8 cellular contexts compared by ENCODE assay signal in genomic region chr19:58097783-58098681, GRCh38. TPM values are rescaled to one million over a fixed set of nuclear protein-coding genes. Genes with fewer than 3 reads are reported as not detected.
A peak's percentile ranks its signal among the peaks of the same experiment; 100 is the strongest.
DNase-seq lines count a peak whose midpoint lies in the region; ATAC-seq, FAIRE-seq and TF ChIP-seq lines count a peak whose summit lies in the region.

A gene with protein sequence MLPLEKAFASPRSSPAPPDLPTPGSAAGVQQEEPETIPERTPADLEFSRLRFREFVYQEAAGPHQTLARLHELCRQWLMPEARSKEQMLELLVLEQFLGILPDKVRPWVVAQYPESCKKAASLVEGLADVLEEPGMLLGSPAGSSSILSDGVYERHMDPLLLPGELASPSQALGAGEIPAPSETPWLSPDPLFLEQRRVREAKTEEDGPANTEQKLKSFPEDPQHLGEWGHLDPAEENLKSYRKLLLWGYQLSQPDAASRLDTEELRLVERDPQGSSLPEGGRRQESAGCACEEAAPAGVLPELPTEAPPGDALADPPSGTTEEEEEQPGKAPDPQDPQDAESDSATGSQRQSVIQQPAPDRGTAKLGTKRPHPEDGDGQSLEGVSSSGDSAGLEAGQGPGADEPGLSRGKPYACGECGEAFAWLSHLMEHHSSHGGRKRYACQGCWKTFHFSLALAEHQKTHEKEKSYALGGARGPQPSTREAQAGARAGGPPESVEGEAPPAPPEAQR (minus strand): TSS chr19:58098231. CDS start chr19:58090267, 7,964 bp downstream.

- no peak within 1 kb of the TSS for H3K23ac ChIP-seq in H1 (ENCODE audit: insufficient read length)

- H2BK12ac ChIP-seq in H1 (ENCODE audit: low read depth, low read length): peak within 1 kb of the TSS; percentile 99; the same call in 1 of the 2 replicates

- CTCF ChIA-PET in H1 (lab: Charles Lee; ENCODE audit: partially characterized antibody): interaction anchor here (0.8 to 2.1 kb wide), 5 partner anchors 22 to 75 kb away, joined by 3 to 7 read pairs (median 4); partner anchors contain the start of gene ZNF329

- peak within 1 kb of the TSS; percentile 95 to 100 (median 98) for H3K9ac ChIP-seq in H1 (replicated peaks in 1 of 4; ENCODE audit: extremely low read depth in 1 of 4, low read depth in 3 of 4, low read length in 3 of 4)

- peak within 1 kb of the TSS; percentile 98 for H2BK5ac ChIP-seq in H1 (ENCODE audit: low read depth, low read length)

- peaks cover 12% of the 10 kb centered on the region for H3K4me1 Mint-ChIP-seq in memory B cell

- peak within 1 kb of the TSS; percentile 82 to 99 (median 97) for H3K4me3 ChIP-seq in H1 (ENCODE audit: extremely low read depth in 1 of 4, insufficient read depth in 2 of 4, low read depth in 3 of 4, low read length in 4 of 4)

- peak within 1 kb of the TSS; percentile 99 for H3K27ac Mint-ChIP-seq in memory B cell

- TF ChIP-seq CTCF in H1 (IDR thresholded peaks at IDR 0.05; ENCODE audit: control extremely low read depth in 1 of 3, insufficient read depth in 1 of 3, low read depth in 1 of 3, low read length in 3 of 3): no peak; a peak in 1 of 4 replicates

- H3K4ac ChIP-seq in H1 (replicated peaks; ENCODE audit: insufficient read length, low read depth, low read length): peak within 1 kb of the TSS; percentile 83

- no peaks in the 10 kb centered on the region for H3K36me3 ChIP-seq in H1 (ENCODE audit: control insufficient read depth in 2 of 4, insufficient read depth in 4 of 4, low read length in 3 of 4)

- peak; percentile 81 for FAIRE-seq in H1 (lab: Jason Lieb, UNC)

- peak within 1 kb of the TSS; percentile 95; the same call in 1 of the 2 replicates for H2AK5ac ChIP-seq in H1 (ENCODE audit: low read depth, low read length)

- H2BK120ac ChIP-seq in H1 (replicated peaks; ENCODE audit: low read depth, low read length): no peak within 1 kb of the TSS

- H2BK15ac ChIP-seq in H1 (ENCODE audit: low read length): no peak within 1 kb of the TSS

- H4K20me1 ChIP-seq in H1 (replicated peaks in 1 of 2; ENCODE audit: control insufficient read depth in 1 of 2, insufficient read depth in 2 of 2, low read length in 2 of 2): no peaks in the 10 kb centered on the region

- H4K8ac ChIP-seq in H1 (ENCODE audit: extremely low read depth, insufficient read depth, low read length): peak within 1 kb of the TSS; percentile 100

- no peaks in the 10 kb centered on the region for H3K27me3 Mint-ChIP-seq in memory B cell

- TF ChIP-seq EP300 in H1 (IDR thresholded peaks at IDR 0.05; ENCODE audit: borderline replicate concordance in 1 of 2, low read depth in 2 of 2, low read length in 2 of 2): peak in 1 of 2 experiments; percentile 96; a peak in 1 of 3 replicates

- H3K27me3 ChIP-seq in H1 (replicated peaks in 1 of 4; ENCODE audit: control insufficient read depth in 3 of 4, extremely low read depth in 1 of 4, insufficient read depth in 3 of 4, low read length in 3 of 4): no peaks in the 10 kb centered on the region

- H3K23me2 ChIP-seq in H1 (ENCODE audit: low read depth, low read length): peaks cover 2% of the 10 kb centered on the region; the same call in 1 of the 2 replicates

- H2BK20ac ChIP-seq in H1 (ENCODE audit: low read length): 0 out of 2 replicates have a peak within 1 kb of the TSS, but pooled peaks have one; percentile 32

- H2AFZ ChIP-seq in H1 (ENCODE audit: low read length): peak within 1 kb of the TSS; percentile 81; the same call in 1 of the 2 replicates

- H3K9me3 Mint-ChIP-seq in memory B cell: peaks cover 10% of the 10 kb centered on the region

- H4K91ac ChIP-seq in H1 (replicated peaks; ENCODE audit: insufficient read length, low read length): peak within 1 kb of the TSS; percentile 80

- no peak within 1 kb of the TSS for H3K14ac ChIP-seq in H1 (ENCODE audit: insufficient read length)

- H4K5ac ChIP-seq in H1 (ENCODE audit: insufficient read length, low read depth, low read length): peak within 1 kb of the TSS; percentile 93

- peaks cover 4% of the 10 kb centered on the region; the same call in 1 of the 2 replicates for H3K79me1 ChIP-seq in H1 (ENCODE audit: low read depth, low read length)

- DNase-seq in Daoy (ENCODE audit: low read depth) (peak; percentile 86), NCI-H510A (lab: John Stamatoyannopoulos, UW) (peak; percentile 81), H1 (ENCODE audit: low read depth in 1 of 2, low spot score in 2 of 2) (peak; percentile 94 to 100), memory B cell (ENCODE audit: low spot score in 2 of 2) (peak; percentile 97 to 99), LoVo (ENCODE audit: low spot score) (no peak)
- DNase-seq in activated CD8-positive, alpha-beta memory T cell treated with anti-CD3 and anti-CD28 coated beads for 48 hours (ENCODE audit: low read depth in 2 of 3, low spot score in 2 of 3): peak; percentile 87 to 94 (median 92)
- peak; percentile 80 to 92 (median 91) for DNase-seq in stimulated activated CD4-positive, alpha-beta T cell treated with anti-CD3 and anti-CD28 coated beads, TNF-alpha, amount 100 ng/mL, for 4 hours (ENCODE audit: low read depth in 3 of 3)

- peak within 1 kb of the TSS; percentile 90 for H3K18ac ChIP-seq in H1 (ENCODE audit: extremely low read depth, low read length)

- peaks cover 9 to 10% of the 10 kb centered on the region in 2 experiments; a peak in 3 of 4 replicates for H3K9me3 ChIP-seq in H1 (ENCODE audit: insufficient read depth in 2 of 2, low read depth in 1 of 2, low read length in 1 of 2)

- peaks cover 16% of the 10 kb centered on the region for H3K36me3 Mint-ChIP-seq in memory B cell

- peak; percentile 85 for ATAC-seq in HG02852 (IDR thresholded peaks at IDR 0.05; ENCODE audit: unreplicated experiment)
- peak; percentile 91 for ATAC-seq in memory B cell (ENCODE audit: low read depth)

- 2% methylated on average over 54 of the region's 67 CpGs; no CpG with 5 or more reads in 1 of the 2 experiments for WGBS in H1 (ENCODE audit: extremely low coverage in 1 of 2, insufficient coverage in 1 of 2, insufficient read length in 1 of 2, insufficient replicate concordance in 2 of 2, low coverage in 1 of 2, low lambda C conversion rate in 2 of 2, missing lambda C conversion rate in 1 of 2), 2 experiments

- POLR2A ChIA-PET in H1 (lab: Charles Lee; ENCODE audit: partially characterized antibody): interaction anchor here (0.8 to 3.1 kb wide), 17 partner anchors 10 to 95 kb away, joined by 3 to 23 read pairs (median 5); partner anchors contain the start of genes ZNF135, ZNF329, ZNF606 and ZSCAN1

- peak in 1 of 2 experiments; percentile 46; a peak in 2 of 3 replicates for TF ChIP-seq POLR2A in H1 (IDR thresholded peaks at IDR 0.05; ENCODE audit: control extremely low read depth in 1 of 2, low read depth in 2 of 2, low read length in 2 of 2)

- H3K4me3 Mint-ChIP-seq in memory B cell: peak within 1 kb of the TSS; percentile 88

- peaks cover 0 to 16% of the 10 kb centered on the region in 2 experiments; a peak in 1 of 4 replicates for H3K79me2 ChIP-seq in H1 (ENCODE audit: control insufficient read depth in 1 of 2, insufficient read depth in 2 of 2, low read length in 2 of 2)

- peak within 1 kb of the TSS; percentile 69 to 76 for H3K4me2 ChIP-seq in H1 (ENCODE audit: insufficient read depth in 1 of 2, low read depth in 2 of 2, low read length in 2 of 2)

- H3K56ac ChIP-seq in H1 (replicated peaks; ENCODE audit: insufficient read length, low read depth, low read length): peak within 1 kb of the TSS; percentile 81

- peaks cover 0 to 5% (median 4%) of the 10 kb centered on the region in 4 experiments; a peak in 5 of 7 replicates for H3K4me1 ChIP-seq in H1 (replicated peaks in 1 of 4; ENCODE audit: control insufficient read depth in 3 of 4, insufficient read depth in 4 of 4, low read length in 3 of 4)

- H3K27ac ChIP-seq in H1 (ENCODE audit: low read depth, low read length): peak within 1 kb of the TSS; percentile 100

- TF ChIP-seq RAD21 in H1 (IDR thresholded peaks at IDR 0.05 in 1 of 2, conservative IDR thresholded peaks at IDR 0.05 in 1 of 2; ENCODE audit: low read depth in 2 of 2, low read length in 2 of 2): no peak; a peak in 1 of 4 replicates

TF ChIP-seq in H1, 55 proteins besides CTCF, POLR2A, EP300 and RAD21 (continues in another document):
- 0 out of 2 replicates have a peak, but pooled peaks have one; percentile 37 for TF ChIP-seq GTF2F1 (IDR thresholded peaks at IDR 0.05; ENCODE audit: borderline replicate concordance, low read depth, low read length)
- TF ChIP-seq NRF1 (IDR thresholded peaks at IDR 0.05; ENCODE audit: low read depth, low read length): peak; percentile 66
- TF ChIP-seq JUN (IDR thresholded peaks at IDR 0.05; ENCODE audit: low read depth, low read length): 0 out of 2 replicates have a peak, but pooled peaks have one; percentile 14
- no peak for TF ChIP-seq RXRA (IDR thresholded peaks at IDR 0.05; ENCODE audit: insufficient read depth, low read depth, low read length)
- no peak for TF ChIP-seq ATF2 (IDR thresholded peaks at IDR 0.05; ENCODE audit: low read length)
- TF ChIP-seq CHD2 (IDR thresholded peaks at IDR 0.05; ENCODE audit: low read length): peak; percentile 86
- no peak for TF ChIP-seq SIN3A (conservative IDR thresholded peaks at IDR 0.05 in 1 of 2, IDR thresholded peaks at IDR 0.05 in 1 of 2; ENCODE audit: low read depth in 1 of 2, low read length in 2 of 2)
- no peak for TF ChIP-seq CBX8 (IDR thresholded peaks at IDR 0.05; ENCODE audit: borderline replicate concordance, low read depth, low read length)
- peak; percentile 93 for TF ChIP-seq YY1 (IDR thresholded peaks at IDR 0.05; ENCODE audit: low read depth, low read length)
- TF ChIP-seq BCL11A (IDR thresholded peaks at IDR 0.05; ENCODE audit: low read depth in 2 of 2, low read length in 2 of 2): no peak

RNA-seq across cellular contexts. Expression of the gene that starts here (rescaled TPM):
- 7.7 and 8.0 TPM in 2 replicates for total RNA-seq in Daoy (2014; rRNA removed; shearing (Covaris generic))
- 37.0 and 37.6 TPM in 2 replicates for total RNA-seq in H1 (2021; fragmentation: NEBNext Ultra II Directional; extraction: Animal tissue kit (Norgen Biotek cat#: 25700))
- polyA plus RNA-seq in H1 (2011; rRNA removed): 41.4 and 64.7 TPM in 2 replicates
- polyA plus RNA-seq in H1 (2011; cell fraction: cytosol; rRNA removed): 58.3 TPM
- polyA plus RNA-seq in H1 (2011; cell fraction: nucleus; rRNA removed): 111 TPM
- 41.5 to 51.6 TPM (median 46.0 TPM) in 4 replicates for polyA plus RNA-seq in H1 (2012, experiment 1 of 2)
- 31.0 TPM for polyA plus RNA-seq in H1 (2012, experiment 2 of 2)
- polyA plus RNA-seq in H1 (2013, experiment 1 of 2): 29.8 TPM
- polyA plus RNA-seq in H1 (2013, experiment 2 of 2): 27.0 TPM
- polyA minus RNA-seq in H1 (2011; rRNA and poly(A)+ RNA removed): 18.1 and 18.4 TPM in 2 replicates
- 29.7 TPM for polyA minus RNA-seq in H1 (2011; cell fraction: cytosol; rRNA and poly(A)+ RNA removed)
- 44.2 TPM for polyA minus RNA-seq in H1 (2011; cell fraction: nucleus; rRNA and poly(A)+ RNA removed)
